Comparison of ENCODE assay signal across 9 cellular contexts in the genomic region with DNA sequence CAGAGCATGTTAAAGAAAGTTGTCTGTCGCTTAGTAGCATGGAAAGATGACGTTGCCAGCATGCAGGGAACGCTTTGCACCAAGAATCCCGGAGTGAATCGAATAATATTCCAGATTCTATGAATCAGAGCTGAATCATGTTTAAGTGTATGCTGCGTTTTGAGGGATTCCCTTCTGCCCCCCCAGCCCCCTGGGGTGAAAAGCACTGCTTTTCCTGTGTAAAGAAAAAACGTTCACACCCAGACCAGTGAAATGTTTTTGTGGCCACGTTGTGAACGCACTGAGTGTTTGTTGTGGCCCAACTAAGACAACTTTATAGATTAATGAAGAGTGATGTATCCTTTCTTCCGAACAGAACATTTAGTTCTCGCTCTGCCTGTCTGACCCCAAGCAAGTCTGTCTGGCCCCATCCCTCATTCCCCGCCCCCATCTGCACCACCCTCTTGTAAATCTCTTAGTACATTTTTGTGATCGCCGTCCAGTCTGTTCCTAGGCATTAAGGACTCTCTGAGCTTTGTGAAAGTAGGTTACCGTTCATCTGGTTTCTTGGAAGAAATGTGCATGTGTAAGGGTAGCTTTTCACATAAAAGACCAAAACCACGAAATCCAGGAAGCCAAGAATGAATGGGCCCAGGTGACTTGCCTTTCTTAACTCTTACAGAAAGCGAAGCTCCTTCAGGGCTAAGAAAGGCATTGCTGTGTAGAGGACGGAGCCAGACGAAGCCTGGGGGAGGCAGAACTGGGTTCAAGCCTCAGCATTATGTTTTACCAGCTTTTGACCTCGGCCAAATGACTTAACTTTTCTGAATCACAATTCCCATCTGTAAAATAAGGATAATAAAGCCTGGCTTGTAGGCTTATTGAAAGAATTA.
A peak's percentile ranks its signal among the peaks of the same experiment; 100 is the strongest.
DNase-seq lines count a peak whose midpoint lies in the region; ATAC-seq lines count a peak whose summit lies in the region.
"Had no signal": no experiment of that assay in that cellular context is flagged by ENCODE, and none has a peak within 500 bp of the region (broad histone marks: within the 10 kb centered on the region; RNA-seq: fewer than 3 reads in every experiment).

No MANE protein-coding gene starts in this region.

- H3K4me1 Mint-ChIP-seq in activated CD4-positive, alpha-beta T cell treated with anti-CD3 and anti-CD28 coated beads, Interleukin-2, amount 10 ng/mL, durations not matched to agents 24 days and 14 days: peaks cover 29% of the 10 kb centered on the region
- H3K4me1 Mint-ChIP-seq in stimulated activated naive B cell treated with anti-CD40 and anti-IgM and Interleukin-4, amounts not matched to agents 10 μg/mL and 1 μg/mL and 100 μg/mL, for 72 hours: peaks cover 4 to 11% of the 10 kb centered on the region in 2 donors

- H3K27me3 ChIP-seq in Karpas-422 (ENCODE audit: low read length): no peaks in the 10 kb centered on the region

- no peak overlapping the region for H3K27ac ChIP-seq in Karpas-422 (ENCODE audit: low read length)

- intact Hi-C loops in activated CD4-positive, alpha-beta T cell treated with anti-CD3 and anti-CD28 coated beads, Interleukin-2, amount 10 ng/mL, durations not matched to agents 24 days and 14 days (cut with micrococcal nuclease): loop anchor here (2.0 to 10.0 kb wide), 3 partner anchors 45 to 103 kb away; no protein-coding TSS in a partner anchor

- no peak overlapping the region for H3K4me3 ChIP-seq in Karpas-422 (ENCODE audit: low read length)

- peaks cover 22% of the 10 kb centered on the region for H3K27me3 Mint-ChIP-seq in activated CD4-positive, alpha-beta T cell treated with anti-CD3 and anti-CD28 coated beads, Interleukin-2, amount 10 ng/mL, durations not matched to agents 24 days and 14 days
- no peaks in the 10 kb centered on the region for H3K27me3 Mint-ChIP-seq in stimulated activated naive B cell treated with anti-CD40 and anti-IgM and Interleukin-4, amounts not matched to agents 10 μg/mL and 1 μg/mL and 100 μg/mL, for 72 hours

- no peaks in the 10 kb centered on the region for H3K9me3 ChIP-seq in Karpas-422 (ENCODE audit: low read length)

- H3K79me2 ChIP-seq in Karpas-422 (ENCODE audit: low read length): peaks cover 98% of the 10 kb centered on the region

- no peaks in the 10 kb centered on the region for H3K9me2 ChIP-seq in Karpas-422 (replicated peaks; ENCODE audit: insufficient read depth, low read length)

- peak; percentile 71 for DNase-seq in activated CD4-positive, alpha-beta T cell treated with anti-CD3 and anti-CD28 coated beads, Interleukin-2, amount 10 ng/mL, durations not matched to agents 24 days and 14 days
- no peak for DNase-seq in activated CD4-positive, alpha-beta T cell treated with anti-CD3 and anti-CD28 coated beads for 4 hours
- peak; percentile 4 for DNase-seq in activated CD8-positive, alpha-beta memory T cell treated with anti-CD3 and anti-CD28 coated beads, Interleukin-2, amount 50 U/mL, for 24 hours (ENCODE audit: extremely low read depth)
- DNase-seq in glomerular visceral epithelial cell (ENCODE audit: extremely low spot score) (peak; percentile 60), stromal cell of bone marrow (ENCODE audit: low read depth) (peak; percentile 56), Karpas-422 (no peak)
- no peak for DNase-seq in stimulated activated naive B cell treated with anti-CD40 and anti-IgM and Interleukin-4, amounts not matched to agents 10 μg/mL and 1 μg/mL and 100 μg/mL, for 72 hours
- DNase-seq: NCI-H748 treated with DMSO at 0.1 percent for 48 hours had no signal

- 0 out of 2 replicates have a peak, but pooled peaks cover 7% of the 10 kb centered on the region for H4K20me1 ChIP-seq in Karpas-422 (ENCODE audit: insufficient read depth, low read depth, low read length)

- peaks cover 21% of the 10 kb centered on the region; the same call in 1 of the 2 replicates for H3K36me3 ChIP-seq in Karpas-422 (ENCODE audit: insufficient read depth, low read length)

- peak overlapping the region; percentile 8 for H3K27ac Mint-ChIP-seq in activated CD4-positive, alpha-beta T cell treated with anti-CD3 and anti-CD28 coated beads, Interleukin-2, amount 10 ng/mL, durations not matched to agents 24 days and 14 days
- H3K27ac Mint-ChIP-seq in stimulated activated naive B cell treated with anti-CD40 and anti-IgM and Interleukin-4, amounts not matched to agents 10 μg/mL and 1 μg/mL and 100 μg/mL, for 72 hours: no peak overlapping the region

- peaks cover 1% of the 10 kb centered on the region for H3K36me3 Mint-ChIP-seq in activated CD4-positive, alpha-beta T cell treated with anti-CD3 and anti-CD28 coated beads, Interleukin-2, amount 10 ng/mL, durations not matched to agents 24 days and 14 days (ENCODE audit: low read depth)
- H3K36me3 Mint-ChIP-seq in stimulated activated naive B cell treated with anti-CD40 and anti-IgM and Interleukin-4, amounts not matched to agents 10 μg/mL and 1 μg/mL and 100 μg/mL, for 72 hours: peaks cover 0 to 2% of the 10 kb centered on the region in 2 donors

- no peak overlapping the region for H3K4me2 ChIP-seq in Karpas-422 (ENCODE audit: low read depth, low read length, poor library complexity, severe bottlenecking)

- no peak overlapping the region for H3K9ac ChIP-seq in Karpas-422 (ENCODE audit: low read length)

- H3K9me3 Mint-ChIP-seq in activated CD4-positive, alpha-beta T cell treated with anti-CD3 and anti-CD28 coated beads, Interleukin-2, amount 10 ng/mL, durations not matched to agents 24 days and 14 days: no peaks in the 10 kb centered on the region
- no peaks in the 10 kb centered on the region for H3K9me3 Mint-ChIP-seq in stimulated activated naive B cell treated with anti-CD40 and anti-IgM and Interleukin-4, amounts not matched to agents 10 μg/mL and 1 μg/mL and 100 μg/mL, for 72 hours

- ATAC-seq in stimulated activated naive B cell treated with anti-CD40 and anti-IgM and Interleukin-4, amounts not matched to agents 10 μg/mL and 1 μg/mL and 100 μg/mL, for 72 hours (replicated peaks): no peak
- no peak for ATAC-seq in GM18907 (IDR thresholded peaks at IDR 0.05; ENCODE audit: unreplicated experiment)

- peaks cover 40% of the 10 kb centered on the region for H3K4me1 ChIP-seq in Karpas-422 (ENCODE audit: low read length)

- H2AFZ ChIP-seq in Karpas-422 (ENCODE audit: low read length): no peak overlapping the region

- peak overlapping the region; percentile 6 for H3K4me3 Mint-ChIP-seq in activated CD4-positive, alpha-beta T cell treated with anti-CD3 and anti-CD28 coated beads, Interleukin-2, amount 10 ng/mL, durations not matched to agents 24 days and 14 days
- no peak overlapping the region for H3K4me3 Mint-ChIP-seq in stimulated activated naive B cell treated with anti-CD40 and anti-IgM and Interleukin-4, amounts not matched to agents 10 μg/mL and 1 μg/mL and 100 μg/mL, for 72 hours

Comparison
In these comparisons a context has a peak if more than half of its experiments do, and no peak if none do; other contexts are left out.
1. DNase-seq: peak in activated CD4-positive, alpha-beta T cell treated with anti-CD3 and anti-CD28 coated beads, Interleukin-2, amount 10 ng/mL, durations not matched to agents 24 days and 14 days (single experiment), activated CD8-positive, alpha-beta memory T cell treated with anti-CD3 and anti-CD28 coated beads, Interleukin-2, amount 50 U/mL, for 24 hours (single experiment), glomerular visceral epithelial cell (single experiment) and stromal cell of bone marrow (single experiment); none in activated CD4-positive, alpha-beta T cell treated with anti-CD3 and anti-CD28 coated beads for 4 hours (0 of 2), stimulated activated naive B cell treated with anti-CD40 and anti-IgM and Interleukin-4, amounts not matched to agents 10 μg/mL and 1 μg/mL and 100 μg/mL, for 72 hours (single experiment) and Karpas-422 (single experiment).